Comparison of ENCODE assay signal across 21 cellular contexts in the genomic region with DNA sequence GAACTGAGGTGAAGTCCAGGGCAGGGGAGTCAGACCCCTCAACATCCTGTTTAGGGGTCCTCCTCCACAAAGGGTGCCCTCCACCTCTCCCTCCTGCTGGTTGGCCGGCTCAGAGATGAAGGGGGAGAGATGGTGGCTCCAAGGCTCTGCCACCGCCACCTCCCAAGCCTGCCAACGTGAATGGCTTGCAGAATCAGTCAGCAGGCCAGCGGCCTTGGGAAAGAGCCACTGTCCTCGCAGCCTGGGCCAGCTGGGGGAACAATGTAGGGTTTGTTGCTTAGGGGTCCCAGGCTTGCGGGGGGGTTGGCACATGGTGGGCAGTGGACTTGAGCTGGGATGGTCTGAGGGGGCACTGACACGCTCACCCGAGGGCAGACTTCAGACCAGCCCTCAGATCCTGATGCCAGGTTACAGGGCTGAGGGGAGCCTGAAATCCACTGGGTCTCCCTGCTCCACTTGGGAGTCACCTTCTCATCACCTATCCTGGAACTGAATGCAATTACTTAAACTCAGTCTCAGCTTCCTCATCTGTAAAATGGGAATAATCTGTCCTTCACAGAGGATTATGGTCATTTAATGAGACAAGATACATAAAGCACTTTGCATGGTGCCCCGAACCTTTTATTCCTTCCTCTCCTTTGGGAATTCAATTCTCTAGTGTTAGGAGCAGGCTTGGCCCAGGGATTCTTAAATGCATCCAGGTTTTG. TPM values are rescaled to one million over a fixed set of nuclear protein-coding genes. Genes with fewer than 3 reads are reported as not detected.
DNase-seq lines count a peak whose midpoint lies in the region; ATAC-seq and TF ChIP-seq lines count a peak whose summit lies in the region.
"Had no signal": no experiment of that assay in that cellular context is flagged by ENCODE, and none has a peak within 500 bp of the region (broad histone marks: within the 10 kb centered on the region; RNA-seq: fewer than 3 reads in every experiment).

No MANE protein-coding gene starts in this region.

- no peak for TF ChIP-seq EP300 in sigmoid colon (IDR thresholded peaks at IDR 0.05)

- H3K27ac ChIP-seq in cingulate gyrus (ENCODE audit: low read depth, low read length) (peak overlapping the region; percentile 99), right lobe of liver (no peak overlapping the region), sigmoid colon (peak overlapping the region; percentile 80 to 88 (median 86))
- H3K27ac ChIP-seq: HL-60 had no signal

- H3K9me3 Mint-ChIP-seq in activated T-cell treated with anti-CD3 and anti-CD28 coated beads, Interleukin-2, amount 50 U/mL, for 4 hours, result no peaks in the 10 kb centered on the region
- H3K9me3 Mint-ChIP-seq: activated CD4-positive, alpha-beta memory T cell treated with anti-CD3 and anti-CD28 coated beads, Interleukin-2, amount 10 ng/mL, durations not matched to agents 7 days and 5 days; activated T-helper 1 cell treated with anti-CD3 and anti-CD28 coated beads, Interleukin-12 subunit alpha, Interleukin-12 subunit beta, Interleukin-2, Interleukin-4 antibody, amounts not matched to agents 30 ng/mL and 10 ng/mL and 1 ng/mL, durations not matched to agents 14 hours and 24 hours and 36 hours; CD4-positive, alpha-beta T cell had no signal

- ATAC-seq in right lobe of liver, result no peak
- ATAC-seq in activated T-cell treated with anti-CD3 and anti-CD28 coated beads, Interleukin-2, amount 50 U/mL, for 4 hours, result no peak

- peaks cover 3% of the 10 kb centered on the region for H3K27me3 Mint-ChIP-seq in activated T-cell treated with anti-CD3 and anti-CD28 coated beads, Interleukin-2, amount 50 U/mL, for 4 hours (ENCODE audit: low read depth)
- H3K27me3 Mint-ChIP-seq: CD4-positive, alpha-beta T cell had no signal

- intact Hi-C loops in right lobe of liver (cut with DNase I), result loop anchor here in 1 of 2 donors (5.0 kb wide), 1 partner anchor 129 kb away; no protein-coding TSS in a partner anchor
- intact Hi-C loops in sigmoid colon (cut with DNase I), result loop anchor here (10.0 kb wide), 1 partner anchor 236 kb away; no protein-coding TSS in a partner anchor

- peaks cover 0 to 19% (median 7%) of the 10 kb centered on the region in 4 donors for H3K4me1 ChIP-seq in right lobe of liver
- peaks cover 0 to 45% (median 30%) of the 10 kb centered on the region in 4 donors for H3K4me1 ChIP-seq in sigmoid colon

- DNase-seq in H7 (peak; percentile 56), right lobe of liver (no peak), sigmoid colon (no peak), GM10266 (ENCODE audit: extremely low spot score) (no peak), NCI-H1694 (lab: John Stamatoyannopoulos, UW) (no peak)
- no peak for DNase-seq in activated CD4-positive, alpha-beta T cell treated with anti-CD3 and anti-CD28 coated beads, Interleukin-2, amount 50 U/mL, for 48 hours
- no peak for DNase-seq in activated T-cell treated with anti-CD3 and anti-CD28 coated beads, Interleukin-2, amount 50 U/mL, for 4 hours
- DNase-seq: ACHN; activated CD4-positive, alpha-beta memory T cell treated with anti-CD3 and anti-CD28 coated beads, Interleukin-2, amount 10 ng/mL, durations not matched to agents 7 days and 5 days; CD4-positive, alpha-beta T cell; DMS79 treated with DMSO at 0.1 percent for 48 hours; glutamatergic neuron; KBM-7; NCI-H748 treated with DMSO at 0.1 percent for 48 hours; Peyer's patch had no signal

- WGBS in right lobe of liver (ENCODE audit: insufficient coverage, low coverage, low lambda C conversion rate, missing lambda C conversion rate), result 72% methylated on average over 4 of the region's 9 CpGs
- WGBS in sigmoid colon, 2 donors, result 75 to 81% methylated on average over 9 of the region's 9 CpGs

- no peaks in the 10 kb centered on the region for H3K9me3 ChIP-seq in right lobe of liver
- H3K9me3 ChIP-seq in sigmoid colon, result no peaks in the 10 kb centered on the region
- H3K9me3 ChIP-seq: Peyer's patch had no signal

- H3K36me3 Mint-ChIP-seq in activated T-cell treated with anti-CD3 and anti-CD28 coated beads, Interleukin-2, amount 50 U/mL, for 4 hours (ENCODE audit: insufficient read depth), result peaks cover 4% of the 10 kb centered on the region

- no peak overlapping the region for H3K4me3 Mint-ChIP-seq in activated T-cell treated with anti-CD3 and anti-CD28 coated beads, Interleukin-2, amount 50 U/mL, for 4 hours
- H3K4me3 Mint-ChIP-seq: activated CD4-positive, alpha-beta memory T cell treated with anti-CD3 and anti-CD28 coated beads, Interleukin-2, amount 10 ng/mL, durations not matched to agents 7 days and 5 days; activated T-helper 1 cell treated with anti-CD3 and anti-CD28 coated beads, Interleukin-12 subunit alpha, Interleukin-12 subunit beta, Interleukin-2, Interleukin-4 antibody, amounts not matched to agents 30 ng/mL and 10 ng/mL and 1 ng/mL, durations not matched to agents 14 hours and 24 hours and 36 hours; CD4-positive, alpha-beta T cell had no signal

- H3K4me3 ChIP-seq in H7 (ENCODE audit: insufficient read depth, low read depth, low read length), result no peak overlapping the region
- H3K4me3 ChIP-seq in right lobe of liver, result no peak overlapping the region
- no peak overlapping the region for H3K4me3 ChIP-seq in sigmoid colon
- H3K4me3 ChIP-seq: Peyer's patch, skin epidermis had no signal

- peaks cover 2% of the 10 kb centered on the region for H3K4me1 Mint-ChIP-seq in activated T-cell treated with anti-CD3 and anti-CD28 coated beads, Interleukin-2, amount 50 U/mL, for 4 hours (ENCODE audit: low read depth)

- TF ChIP-seq CTCF in right lobe of liver (IDR thresholded peaks at IDR 0.05) (no peak), sigmoid colon (IDR thresholded peaks at IDR 0.05) (no peak), GM10266 (IDR thresholded peaks at IDR 0.05; ENCODE audit: control insufficient read depth, insufficient read depth, low read depth, missing control alignments) (no peak)

- TF ChIP-seq POLR2A in right lobe of liver (IDR thresholded peaks at IDR 0.05), result peak; percentile 12
- TF ChIP-seq POLR2A in sigmoid colon (IDR thresholded peaks at IDR 0.05), result no peak

- H3K27me3 ChIP-seq in H7 (ENCODE audit: control insufficient read depth, insufficient read depth, low read length) (no peaks in the 10 kb centered on the region), right lobe of liver (no peaks in the 10 kb centered on the region), sigmoid colon (no peaks in the 10 kb centered on the region)
- H3K27me3 ChIP-seq: Peyer's patch had no signal

- H3K36me3 ChIP-seq in H7 (replicated peaks; ENCODE audit: control insufficient read depth, insufficient read depth, low read length) (peaks cover 17% of the 10 kb centered on the region), right lobe of liver (peaks cover 4 to 26% (median 14%) of the 10 kb centered on the region in 4 donors), sigmoid colon (peaks cover 11 to 27% (median 19%) of the 10 kb centered on the region in 4 donors)

RNA-seq across cellular contexts. Expression of a gene that starts 8.3 kb away (rescaled TPM):
- total RNA-seq in H7 (2014; rRNA removed; shearing (Covaris generic)), result under 0.01 TPM in 1 of 2 replicates, not detected in the other
- total RNA-seq in right lobe of liver (under 1 TPM in 4 of 6 experiments, not detected in 2; 0.12 to 0.49 (median 0.12) TPM), sigmoid colon (under 1 TPM; under 0.01 to 0.36 (median 0.27) TPM)
- 1 to 10 TPM in 1 of 3 donors, under 1 TPM in 1, not detected in 1; 0.92 to 1.8 TPM for polyA plus RNA-seq in sigmoid colon
- total RNA-seq in activated T-cell treated with anti-CD3 and anti-CD28 coated beads, Interleukin-2, amount 50 U/mL, for 4 hours, result not detected
- total RNA-seq: activated CD4-positive, alpha-beta memory T cell treated with anti-CD3 and anti-CD28 coated beads, Interleukin-2, amount 10 ng/mL, durations not matched to agents 7 days and 5 days; activated T-helper 1 cell treated with anti-CD3 and anti-CD28 coated beads, Interleukin-12 subunit alpha, Interleukin-12 subunit beta, Interleukin-2, Interleukin-4 antibody, amounts not matched to agents 30 ng/mL and 10 ng/mL and 1 ng/mL, durations not matched to agents 14 hours and 24 hours and 36 hours; CD4-positive, alpha-beta T cell; mononuclear cell had no signal
- polyA plus RNA-seq: keratinocyte had no signal

RNA-seq across cellular contexts. Expression of a gene that starts 13.6 kb away (rescaled TPM):
- total RNA-seq in H7 (2014; rRNA removed; shearing (Covaris generic)), result 50.3 and 55.1 TPM in 2 replicates
- total RNA-seq in right lobe of liver (10 to 100 TPM; 23.1 to 57.7 (median 36.1) TPM), sigmoid colon (10 to 100 TPM; 21.6 to 29.0 (median 25.2) TPM)
- 10 to 100 TPM; 13.8 to 22.4 (median 15.7) TPM for polyA plus RNA-seq in sigmoid colon
- total RNA-seq in activated T-cell treated with anti-CD3 and anti-CD28 coated beads, Interleukin-2, amount 50 U/mL, for 4 hours, result 10 to 100 TPM; 48.9 to 55.0 (median 52.1) TPM

RNA-seq across cellular contexts. Expression of a gene that starts 29.4 kb away (rescaled TPM):
- 0.24 and 0.55 TPM in 2 replicates for total RNA-seq in H7 (2014; rRNA removed; shearing (Covaris generic))
- total RNA-seq in right lobe of liver (1 to 10 TPM in 2 of 6 experiments, under 1 TPM in 4; 0.18 to 5.1 (median 0.73) TPM), sigmoid colon (1 to 10 TPM in 2 of 4 donors, under 1 TPM in 1, not detected in 1; 0.71 to 6.2 (median 3.0) TPM)
- polyA plus RNA-seq in sigmoid colon, result 10 to 100 TPM in 1 of 3 donors, 1 to 10 TPM in 2; 2.3 to 18.2 (median 6.0) TPM
- total RNA-seq in activated T-cell treated with anti-CD3 and anti-CD28 coated beads, Interleukin-2, amount 50 U/mL, for 4 hours, result 100 to 1,000 TPM; 304 to 352 (median 331) TPM

Comparison
In these comparisons a context has a peak if more than half of its experiments do, and no peak if none do; other contexts are left out.
1. H3K27ac ChIP-seq: peak in cingulate gyrus (single experiment) and sigmoid colon (4 of 4); none in right lobe of liver (0 of 3).
2. RNA of a gene that starts 29.4 kb away (total RNA-seq): 304 to 352 TPM in activated T-cell treated with anti-CD3 and anti-CD28 coated beads, Interleukin-2, amount 50 U/mL, for 4 hours; 0.71 to 6.2 TPM in sigmoid colon, 0.18 to 5.1 TPM in right lobe of liver and 0.24 to 0.55 TPM in H7; every median in the first group is over 10 times any median in the second.